34 cellular contexts compared by ENCODE assay signal in the genomic region with DNA sequence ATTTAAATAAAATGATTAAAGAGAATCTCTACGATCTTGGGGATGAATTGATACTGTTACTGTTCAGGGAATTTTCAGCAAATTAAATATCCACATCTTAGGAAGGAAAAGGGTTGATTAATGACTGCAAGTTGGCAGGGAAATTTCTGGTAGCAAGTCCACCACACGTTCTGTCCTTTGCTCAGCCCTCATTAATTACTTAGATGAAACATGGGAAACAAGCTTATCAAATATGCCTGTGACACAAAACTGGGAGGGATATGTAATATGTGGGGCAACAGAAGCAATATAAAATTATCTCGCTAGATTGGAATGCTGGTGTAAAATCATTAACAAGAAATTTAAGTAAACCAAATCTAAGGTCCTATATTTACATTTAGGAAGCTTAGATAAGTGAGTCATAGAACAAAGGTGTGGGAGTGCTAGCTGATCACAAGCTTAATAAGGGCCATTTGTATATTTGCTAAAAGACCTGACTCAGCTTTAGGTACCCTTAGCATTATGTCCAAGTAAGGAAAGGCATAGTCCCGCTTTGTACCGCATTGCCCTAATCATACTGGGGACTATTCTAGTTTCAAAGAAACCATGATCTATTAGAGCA. TPM values are rescaled to one million over a fixed set of nuclear protein-coding genes. Genes with fewer than 3 reads are reported as not detected.
DNase-seq lines count a peak whose midpoint lies in the region; ATAC-seq and TF ChIP-seq lines count a peak whose summit lies in the region.
"Had no signal": no experiment of that assay in that cellular context is flagged by ENCODE, and none has a peak within 500 bp of the region (broad histone marks: within the 10 kb centered on the region; RNA-seq: fewer than 3 reads in every experiment).

No MANE protein-coding gene starts in this region.

- no peaks in the 10 kb centered on the region for H3K79me2 ChIP-seq in Karpas-422 (ENCODE audit: low read length)

- H3K27ac ChIP-seq in Karpas-422 (ENCODE audit: low read length), result no peak overlapping the region
- peak overlapping the region; percentile 59 to 91 (median 80) for H3K27ac ChIP-seq in body of pancreas
- H3K27ac ChIP-seq in stomach, result peak overlapping the region in 4 of 5 donors; percentile 67 to 81 (median 72)
- no peak overlapping the region for H3K27ac ChIP-seq in substantia nigra (ENCODE audit: low read depth, low read length, poor library complexity, severe bottlenecking)
- H3K27ac ChIP-seq: BLaER1 treated with 17β-estradiol and CSF1 and Interleukin-3, amounts not matched to agents 10 nM and 100 nM; gastroesophageal sphincter; GM23248; ovary; right lobe of liver; upper lobe of right lung had no signal

- WGBS in body of pancreas, 2 donors, result 22 to 37% methylated on average over 5 of the region's 5 CpGs
- WGBS in stomach, 5 donors, result 24 to 60% (median 42%) methylated on average over 5 of the region's 5 CpGs

- H3K4me2 ChIP-seq in Karpas-422 (ENCODE audit: low read depth, low read length, poor library complexity, severe bottlenecking), result no peak overlapping the region

- TF ChIP-seq CTCF in body of pancreas (IDR thresholded peaks at IDR 0.05), result no peak
- no peak for TF ChIP-seq CTCF in stomach (IDR thresholded peaks at IDR 0.05)

- H3K9me2 ChIP-seq in Karpas-422 (replicated peaks; ENCODE audit: insufficient read depth, low read length), result no peaks in the 10 kb centered on the region

- no peaks in the 10 kb centered on the region for H3K36me3 ChIP-seq in Karpas-422 (ENCODE audit: insufficient read depth, low read length)
- H3K36me3 ChIP-seq in body of pancreas (replicated peaks in 1 of 2; ENCODE audit: insufficient read depth in 1 of 2, low read depth in 2 of 2), result no peaks in the 10 kb centered on the region
- no peaks in the 10 kb centered on the region for H3K36me3 ChIP-seq in stomach
- H3K36me3 ChIP-seq: BLaER1 treated with 17β-estradiol and CSF1 and Interleukin-3, amounts not matched to agents 10 nM and 100 nM; gastroesophageal sphincter; ovary; right lobe of liver; upper lobe of right lung had no signal

- TF ChIP-seq POLR2A in body of pancreas (IDR thresholded peaks at IDR 0.05) (no peak), stomach (IDR thresholded peaks at IDR 0.05) (no peak)

- TF ChIP-seq EP300 in stomach (IDR thresholded peaks at IDR 0.05), result no peak

- H3K9ac ChIP-seq in Karpas-422 (ENCODE audit: low read length), result no peak overlapping the region
- H3K9ac ChIP-seq: BLaER1 treated with 17β-estradiol and CSF1 and Interleukin-3, amounts not matched to agents 10 nM and 100 nM; GM23248 had no signal

- H3K4me3 ChIP-seq in Karpas-422 (ENCODE audit: low read length), result no peak overlapping the region
- H3K4me3 ChIP-seq in body of pancreas, result no peak overlapping the region
- no peak overlapping the region for H3K4me3 ChIP-seq in stomach
- H3K4me3 ChIP-seq: BLaER1 treated with 17β-estradiol and CSF1 and Interleukin-3, amounts not matched to agents 10 nM and 100 nM; gastroesophageal sphincter; GM12878; GM23248; ovary; right lobe of liver; upper lobe of right lung had no signal

- peak; percentile 39 for DNase-seq in Karpas-422
- peak in 1 of 4 donors; percentile 17 for DNase-seq in body of pancreas
- DNase-seq in left colon, result no peak
- no peak for DNase-seq in stomach
- no peak for DNase-seq in substantia nigra (lab: John Stamatoyannopoulos, UW)
- no peak for DNase-seq in mucosa of gallbladder (ENCODE audit: low spot score)
- DNase-seq: activated CD4-positive, CD25-positive, alpha-beta regulatory T cell treated with anti-CD3 and anti-CD28 coated beads, Interleukin-2, amount 50 U/mL, for 72 hours; activated CD8-positive, alpha-beta T cell treated with anti-CD3 and anti-CD28 coated beads for 36 hours; caudate nucleus; cortex of kidney; HFFc6; immature natural killer cell; NCI-H187; NCI-H2171; NCI-H524; ovary; stimulated activated CD4-positive, alpha-beta T cell treated with anti-CD3 and anti-CD28 coated beads, Interleukin-12 subunit alpha, Interleukin-12 subunit beta, amount 100 ng/mL, for 4 hours; stimulated activated CD4-positive, alpha-beta T cell treated with anti-CD3 and anti-CD28 coated beads, Interleukin-4, amount 100 ng/mL, for 24 hours; upper lobe of right lung had no signal

- H3K4me1 ChIP-seq in Karpas-422 (ENCODE audit: low read length) (no peaks in the 10 kb centered on the region), body of pancreas (peaks cover 56% of the 10 kb centered on the region), stomach (peaks cover 3 to 45% (median 19%) of the 10 kb centered on the region in 4 donors)
- H3K4me1 ChIP-seq: gastroesophageal sphincter, right lobe of liver, upper lobe of right lung had no signal

- no peaks in the 10 kb centered on the region for H3K27me3 ChIP-seq in Karpas-422 (ENCODE audit: low read length)
- no peaks in the 10 kb centered on the region for H3K27me3 ChIP-seq in body of pancreas
- no peaks in the 10 kb centered on the region for H3K27me3 ChIP-seq in stomach
- H3K27me3 ChIP-seq: BLaER1 treated with 17β-estradiol and CSF1 and Interleukin-3, amounts not matched to agents 10 nM and 100 nM; ovary; right lobe of liver; upper lobe of right lung had no signal

- H4K20me1 ChIP-seq in Karpas-422 (ENCODE audit: insufficient read depth, low read depth, low read length), result no peaks in the 10 kb centered on the region
- H4K20me1 ChIP-seq: BLaER1 treated with 17β-estradiol and CSF1 and Interleukin-3, amounts not matched to agents 10 nM and 100 nM had no signal

- H2AFZ ChIP-seq in Karpas-422 (ENCODE audit: low read length), result no peak overlapping the region
- H2AFZ ChIP-seq: GM23248 had no signal

- intact Hi-C loops in body of pancreas (cut with DNase I) (no loop called here), left colon (cut with DNase I, micrococcal nuclease) (no loop called here), stomach (cut with DNase I; ENCODE audit: low total_unique reads) (no loop called here)

- no peaks in the 10 kb centered on the region for H3K9me3 ChIP-seq in Karpas-422 (ENCODE audit: low read length)
- H3K9me3 ChIP-seq in body of pancreas, result no peaks in the 10 kb centered on the region
- H3K9me3 ChIP-seq in stomach, result no peaks in the 10 kb centered on the region
- H3K9me3 ChIP-seq: gastroesophageal sphincter, ovary, right lobe of liver, upper lobe of right lung had no signal

- ATAC-seq in body of pancreas, result peak; percentile 76
- ATAC-seq in left colon, result peak; percentile 33
- no peak for ATAC-seq in GM21737 (IDR thresholded peaks at IDR 0.05; ENCODE audit: unreplicated experiment)
- no peak for ATAC-seq in HG02884 (IDR thresholded peaks at IDR 0.05; ENCODE audit: unreplicated experiment)
- ATAC-seq: activated CD8-positive, alpha-beta T cell treated with anti-CD3 and anti-CD28 coated beads for 36 hours; activated T-helper 17 cell treated with anti-CD3 and anti-CD28 coated beads, Interleukin-2, amount 50 U/mL, for 72 hours had no signal

RNA-seq across cellular contexts. Expression of a gene that starts 23.5 kb away (rescaled TPM):
- not detected in 2 replicates for total RNA-seq in Karpas-422 (2014; rRNA removed; shearing (Covaris generic); ENCODE audit: low replicate concordance)
- not detected for total RNA-seq in body of pancreas
- not detected for total RNA-seq in left colon
- not detected for total RNA-seq in stomach
- polyA plus RNA-seq in stomach, result not detected
- total RNA-seq in mucosa of gallbladder, result not detected
- total RNA-seq: activated CD8-positive, alpha-beta T cell treated with anti-CD3 and anti-CD28 coated beads for 36 hours; activated naive CD4-positive, alpha-beta T cell treated with anti-CD3 and anti-CD28 coated beads, Interleukin-2, amount 50 U/mL, for 72 hours; fibroblast of lung; GM12878; GM23248; HFFc6; LHCN-M2; lower leg skin; ovary; right lobe of liver; SK-MEL-5; T-helper 1 cell treated with Interleukin-12 subunit alpha and Interleukin-12 subunit beta and Interleukin-4 antibody, amounts not matched to agents 30 ng/mL and 1 ng/mL, for 36 hours; upper lobe of right lung had no signal
- polyA plus RNA-seq: AG04450, fibroblast of lung, GM12878, GM23248, immature natural killer cell, ovary had no signal

RNA-seq across cellular contexts. Expression of a gene that starts 24.5 kb away (rescaled TPM):
- total RNA-seq in Karpas-422 (2014; rRNA removed; shearing (Covaris generic); ENCODE audit: low replicate concordance), result 0.07 TPM in 1 of 2 replicates, not detected in the other
- total RNA-seq in body of pancreas (100 to 1,000 TPM in 1 of 2 donors, 10 to 100 TPM in 1; 61.7 to 110 TPM), left colon (under 1 TPM; 0.21 to 0.45 TPM), stomach (10 to 100 TPM in 2 of 5 donors, 1 to 10 TPM in 2, not detected in 1; 2.6 to 11.7 (median 10.3) TPM), mucosa of gallbladder (47.3 TPM)
- polyA plus RNA-seq in stomach, result 1 to 10 TPM; 4.7 to 7.7 (median 7.4) TPM
- total RNA-seq: activated CD8-positive, alpha-beta T cell treated with anti-CD3 and anti-CD28 coated beads for 36 hours; fibroblast of lung; GM12878; GM23248; HFFc6; LHCN-M2; SK-MEL-5; T-helper 1 cell treated with Interleukin-12 subunit alpha and Interleukin-12 subunit beta and Interleukin-4 antibody, amounts not matched to agents 30 ng/mL and 1 ng/mL, for 36 hours had no signal
- polyA plus RNA-seq: AG04450, fibroblast of lung, GM12878, GM23248, immature natural killer cell had no signal

RNA-seq across cellular contexts. Expression of a gene that starts 29.3 kb away (rescaled TPM):
- total RNA-seq in Karpas-422 (2014; rRNA removed; shearing (Covaris generic); ENCODE audit: low replicate concordance), result not detected in 2 replicates
- total RNA-seq in body of pancreas, result not detected
- not detected for total RNA-seq in left colon
- total RNA-seq in stomach, result not detected
- polyA plus RNA-seq in stomach, result under 1 TPM in 1 of 3 donors, not detected in 2; 0.18 TPM
- total RNA-seq in mucosa of gallbladder, result not detected
- total RNA-seq: activated CD8-positive, alpha-beta T cell treated with anti-CD3 and anti-CD28 coated beads for 36 hours; activated naive CD4-positive, alpha-beta T cell treated with anti-CD3 and anti-CD28 coated beads, Interleukin-2, amount 50 U/mL, for 72 hours; activated T-helper 17 cell treated with anti-CD3 and anti-CD28 coated beads, Interleukin-2, amount 50 U/mL, for 72 hours; fibroblast of lung; gastroesophageal sphincter; GM12878; GM23248; HFFc6; LHCN-M2; lower leg skin; ovary; right lobe of liver; SK-MEL-5; T-helper 1 cell treated with Interleukin-12 subunit alpha and Interleukin-12 subunit beta and Interleukin-4 antibody, amounts not matched to agents 30 ng/mL and 1 ng/mL, for 36 hours; upper lobe of right lung had no signal
- polyA plus RNA-seq: AG04450, fibroblast of lung, GM12878, GM23248, immature natural killer cell, ovary had no signal

RNA-seq across cellular contexts. Expression of a gene that starts 52.1 kb away (rescaled TPM):
- total RNA-seq in Karpas-422 (2014; rRNA removed; shearing (Covaris generic); ENCODE audit: low replicate concordance), result 0.36 TPM in 1 of 2 replicates, not detected in the other
- total RNA-seq in body of pancreas (under 1 TPM in 1 of 2 donors, not detected in 1; 0.33 TPM), left colon (under 1 TPM in 1 of 2 donors, not detected in 1; 0.85 TPM), stomach (1 to 10 TPM in 1 of 5 donors, not detected in 4; 1.5 TPM), mucosa of gallbladder (0.17 TPM)
- polyA plus RNA-seq in stomach, result under 1 TPM in 1 of 3 donors, not detected in 2; 0.85 TPM
- total RNA-seq: fibroblast of lung, gastroesophageal sphincter, GM23248, HFFc6, SK-MEL-5 had no signal
- polyA plus RNA-seq: GM23248, immature natural killer cell had no signal

RNA-seq across cellular contexts. Expression of a gene that starts 55.1 kb away (rescaled TPM):
- total RNA-seq in Karpas-422 (2014; rRNA removed; shearing (Covaris generic); ENCODE audit: low replicate concordance), result not detected in 2 replicates
- total RNA-seq in body of pancreas, result 10 to 100 TPM; 37.1 to 84.0 TPM
- total RNA-seq in left colon, result 1 to 10 TPM; 1.2 to 3.2 TPM
- 1 to 10 TPM; 5.4 to 9.6 (median 8.0) TPM for total RNA-seq in stomach
- 10 to 100 TPM in 2 of 3 donors, 1 to 10 TPM in 1; 6.2 to 23.1 (median 19.3) TPM for polyA plus RNA-seq in stomach
- total RNA-seq in mucosa of gallbladder, result 16.7 TPM

Comparison
In these comparisons a context has a peak if more than half of its experiments do, and no peak if none do; other contexts are left out.
1. H3K27ac ChIP-seq: peak in body of pancreas (4 of 4) and stomach (4 of 5); none in Karpas-422 (single experiment) and substantia nigra (single experiment).
2. ATAC-seq: peak in body of pancreas (single experiment) and left colon (single experiment); none in GM21737 (single experiment) and HG02884 (single experiment).